ENCODE assay signal across 7 cellular contexts in genomic region chr20:31494131-31494530, GRCh38. TPM values are rescaled to one million over a fixed set of nuclear protein-coding genes. Genes with fewer than 3 reads are reported as not detected.
DNase-seq lines count a peak whose midpoint lies in the region; ATAC-seq and TF ChIP-seq lines count a peak whose summit lies in the region.
"Had no signal": no experiment of that assay in that cellular context is flagged by ENCODE, and none has a peak within 500 bp of the region (broad histone marks: within the 10 kb centered on the region; RNA-seq: fewer than 3 reads in every experiment).

No MANE protein-coding gene starts in this region.

- peaks cover 0 to 14% (median 7%) of the 10 kb centered on the region in 7 donors for H3K27me3 ChIP-seq in heart right ventricle
- H3K27me3 ChIP-seq in right atrium auricular region = no peaks in the 10 kb centered on the region
- no peaks in the 10 kb centered on the region for H3K27me3 ChIP-seq in upper lobe of right lung
- H3K27me3 ChIP-seq in left lung = peaks cover 0 to 8% of the 10 kb centered on the region in 2 donors

- H3K4me1 Mint-ChIP-seq in chondrocyte (ENCODE audit: low read depth) = peaks cover 23% of the 10 kb centered on the region

- DNase-seq in heart right ventricle (no peak), right atrium auricular region (ENCODE audit: low spot score) (no peak), chondrocyte (ENCODE audit: low spot score) (no peak), upper lobe of right lung (no peak), left lung (no peak)
- DNase-seq: stimulated activated CD4-positive, alpha-beta T cell treated with anti-CD3 and anti-CD28 coated beads, Interleukin-4, amount 100 ng/mL, for 24 hours had no signal

- peak in 5 of 9 donors; percentile 8 to 43 (median 22) for TF ChIP-seq CTCF in heart right ventricle (IDR thresholded peaks at IDR 0.05)
- peak in 1 of 2 donors; percentile 30 for TF ChIP-seq CTCF in right atrium auricular region (IDR thresholded peaks at IDR 0.05)
- TF ChIP-seq CTCF in chondrocyte (IDR thresholded peaks at IDR 0.05) = peak; percentile 73
- TF ChIP-seq CTCF in upper lobe of right lung (IDR thresholded peaks at IDR 0.05) = peak; percentile 48
- TF ChIP-seq CTCF in left lung (IDR thresholded peaks at IDR 0.05) = peak in 1 of 2 donors; percentile 23

- no peak overlapping the region for H3K27ac ChIP-seq in heart right ventricle
- no peak overlapping the region for H3K27ac ChIP-seq in right atrium auricular region
- H3K27ac ChIP-seq in upper lobe of right lung = no peak overlapping the region
- no peak overlapping the region for H3K27ac ChIP-seq in left lung

- H3K4me1 ChIP-seq in heart right ventricle = peaks cover 0 to 36% (median 19%) of the 10 kb centered on the region in 9 donors
- H3K4me1 ChIP-seq in right atrium auricular region = peaks cover 0 to 28% of the 10 kb centered on the region in 2 donors
- H3K4me1 ChIP-seq in upper lobe of right lung = peaks cover 14% of the 10 kb centered on the region
- peaks cover 0 to 5% of the 10 kb centered on the region in 2 donors for H3K4me1 ChIP-seq in left lung

- no peak overlapping the region for H3K27ac Mint-ChIP-seq in chondrocyte (ENCODE audit: unreplicated experiment)

- H3K27me3 Mint-ChIP-seq in chondrocyte (ENCODE audit: low read depth) = peaks cover 28% of the 10 kb centered on the region

- no peak for ATAC-seq in heart right ventricle
- ATAC-seq in upper lobe of right lung = peak; percentile 66
- no peak for ATAC-seq in left lung
- ATAC-seq in HG02852 (IDR thresholded peaks at IDR 0.05; ENCODE audit: unreplicated experiment) = no peak

- H3K4me3 Mint-ChIP-seq in chondrocyte (ENCODE audit: unreplicated experiment) = no peak overlapping the region

- no peak overlapping the region for H3K4me3 ChIP-seq in heart right ventricle
- no peak overlapping the region for H3K4me3 ChIP-seq in right atrium auricular region
- H3K4me3 ChIP-seq in upper lobe of right lung = no peak overlapping the region
- H3K4me3 ChIP-seq in left lung = no peak overlapping the region

- H3K9me3 ChIP-seq in heart right ventricle = no peaks in the 10 kb centered on the region
- no peaks in the 10 kb centered on the region for H3K9me3 ChIP-seq in right atrium auricular region
- H3K9me3 ChIP-seq in upper lobe of right lung = no peaks in the 10 kb centered on the region
- H3K9me3 ChIP-seq in left lung = no peaks in the 10 kb centered on the region

- H3K9me3 Mint-ChIP-seq in chondrocyte (ENCODE audit: low read depth) = peaks cover 3% of the 10 kb centered on the region

- H3K36me3 ChIP-seq in heart right ventricle (no peaks in the 10 kb centered on the region), right atrium auricular region (no peaks in the 10 kb centered on the region), upper lobe of right lung (no peaks in the 10 kb centered on the region), left lung (no peaks in the 10 kb centered on the region)

- intact Hi-C loops in heart right ventricle (cut with DNase I) = no loop called here
- intact Hi-C loops in upper lobe of right lung (cut with DNase I) = no loop called here
- intact Hi-C loops in left lung (cut with DNase I) = no loop called here

- H3K36me3 Mint-ChIP-seq in chondrocyte (ENCODE audit: low read depth) = no peaks in the 10 kb centered on the region

- 50 to 54% methylated on average over 2 of the region's 2 CpGs for WGBS in heart right ventricle, 2 donors

RNA-seq across cellular contexts. Expression of gene REM1, which starts 19.0 kb away (rescaled TPM):
- total RNA-seq in heart right ventricle (1 to 10 TPM in 7 of 10 donors, under 1 TPM in 3; 0.60 to 3.4 (median 1.3) TPM), right atrium auricular region (1 to 10 TPM; 3.0 to 3.1 TPM), chondrocyte (not detected in 3 replicates), upper lobe of right lung (4.0 TPM), left lung (1 to 10 TPM; 2.0 to 2.3 TPM)
- 1 to 10 TPM; 3.9 to 7.2 TPM for polyA plus RNA-seq in heart right ventricle

RNA-seq across cellular contexts. Expression of gene DEFB124, which starts 19.2 kb away (rescaled TPM):
- total RNA-seq in heart right ventricle = 1 to 10 TPM in 2 of 10 donors, not detected in 8; 1.5 to 3.1 TPM
- 1 to 10 TPM in 1 of 2 donors, under 1 TPM in 1; 0.13 to 1.5 TPM for polyA plus RNA-seq in heart right ventricle
- total RNA-seq in right atrium auricular region = not detected
- not detected in 3 replicates for total RNA-seq in chondrocyte
- total RNA-seq in upper lobe of right lung = not detected
- total RNA-seq in left lung = not detected

RNA-seq across cellular contexts. Expression of gene HM13, which starts 20.1 kb away (rescaled TPM):
- total RNA-seq in heart right ventricle (10 to 100 TPM; 27.5 to 71.6 (median 33.5) TPM), right atrium auricular region (10 to 100 TPM; 31.7 to 45.7 TPM), chondrocyte (228 to 277 TPM (median 269 TPM) in 3 replicates), upper lobe of right lung (169 TPM), left lung (100 to 1,000 TPM; 185 to 282 TPM)
- 100 to 1,000 TPM in 1 of 2 donors, 10 to 100 TPM in 1; 65.1 to 102 TPM for polyA plus RNA-seq in heart right ventricle

RNA-seq across cellular contexts. Expression of gene DEFB123, which starts 53.7 kb away (rescaled TPM):
- total RNA-seq in heart right ventricle = not detected
- not detected for polyA plus RNA-seq in heart right ventricle
- not detected for total RNA-seq in right atrium auricular region
- total RNA-seq in chondrocyte = not detected in 3 replicates
- total RNA-seq in upper lobe of right lung = not detected
- total RNA-seq in left lung = not detected
